ENCODE assay signal across 15 cellular contexts in genomic region chr10:11902646-11903045, GRCh38.
DNase-seq lines count a peak whose midpoint lies in the region; ATAC-seq and TF ChIP-seq lines count a peak whose summit lies in the region.
"Had no signal": no experiment of that assay in that cellular context is flagged by ENCODE, and none has a peak within 500 bp of the region (broad histone marks: within the 10 kb centered on the region; RNA-seq: fewer than 3 reads in every experiment).

No MANE protein-coding gene starts in this region.

- no peak overlapping the region for H3K27ac Mint-ChIP-seq in chondrocyte (ENCODE audit: unreplicated experiment)
- H3K27ac Mint-ChIP-seq in progenitor cell of endocrine pancreas, result peak overlapping the region; percentile 54
- H3K27ac Mint-ChIP-seq: CD4-positive, alpha-beta memory T cell; HFFc6 had no signal

- DNase-seq in RWPE2 (ENCODE audit: low spot score) (peak; percentile 54), chondrocyte (ENCODE audit: low spot score) (peak; percentile 65), progenitor cell of endocrine pancreas (ENCODE audit: low spot score, unreplicated experiment) (no peak), HuH-7.5 (ENCODE audit: low spot score) (no peak), midbrain (lab: John Stamatoyannopoulos, UW) (no peak)
- DNase-seq: BE2C; CD4-positive, alpha-beta memory T cell; DMS153; DMS79 treated with DMSO at 0.1 percent for 48 hours; EL; HCEC 1CT; HFFc6 had no signal

- H3K4me1 ChIP-seq in RWPE2 (ENCODE audit: insufficient read depth, poor library complexity, severe bottlenecking), result peaks cover 13% of the 10 kb centered on the region
- H3K4me1 ChIP-seq: BE2C had no signal

- ATAC-seq in RWPE2 (ENCODE audit: low read depth) (no peak), GM18498 (IDR thresholded peaks at IDR 0.05; ENCODE audit: unreplicated experiment) (no peak)

- no peaks in the 10 kb centered on the region for H3K27me3 ChIP-seq in RWPE2 (ENCODE audit: insufficient read depth, poor library complexity, severe bottlenecking)
- H3K27me3 ChIP-seq: BE2C had no signal

- H3K36me3 Mint-ChIP-seq in chondrocyte (ENCODE audit: low read depth) (no peaks in the 10 kb centered on the region), progenitor cell of endocrine pancreas (ENCODE audit: insufficient read depth) (no peaks in the 10 kb centered on the region)
- H3K36me3 Mint-ChIP-seq: CD4-positive, alpha-beta memory T cell had no signal

- no peak overlapping the region for H3K4me3 ChIP-seq in RWPE2 (ENCODE audit: severe bottlenecking)
- H3K4me3 ChIP-seq: A549 had no signal

- TF ChIP-seq CTCF in RWPE2 (IDR thresholded peaks at IDR 0.05; ENCODE audit: poor library complexity, severe bottlenecking) (no peak), chondrocyte (IDR thresholded peaks at IDR 0.05) (no peak), progenitor cell of endocrine pancreas (IDR thresholded peaks at IDR 0.05; ENCODE audit: unreplicated experiment) (no peak)

- no peaks in the 10 kb centered on the region for H3K9me3 ChIP-seq in RWPE2 (ENCODE audit: severe bottlenecking)
- H3K9me3 ChIP-seq: A549, BE2C had no signal

- no peaks in the 10 kb centered on the region for H3K36me3 ChIP-seq in RWPE2 (ENCODE audit: low read depth)
- H3K36me3 ChIP-seq: BE2C had no signal

- H3K4me3 Mint-ChIP-seq in chondrocyte (ENCODE audit: unreplicated experiment) (no peak overlapping the region), progenitor cell of endocrine pancreas (ENCODE audit: low read depth) (no peak overlapping the region)
- H3K4me3 Mint-ChIP-seq: CD4-positive, alpha-beta memory T cell; HFFc6 had no signal

- H3K27ac ChIP-seq in RWPE2 (ENCODE audit: poor library complexity, severe bottlenecking), result peak overlapping the region; percentile 18
- H3K27ac ChIP-seq: A549, C4-2B had no signal

- peaks cover 26% of the 10 kb centered on the region for H3K4me1 Mint-ChIP-seq in chondrocyte (ENCODE audit: low read depth)
- H3K4me1 Mint-ChIP-seq in progenitor cell of endocrine pancreas (ENCODE audit: low read depth), result peaks cover 6% of the 10 kb centered on the region

- H3K9me3 Mint-ChIP-seq in chondrocyte (ENCODE audit: low read depth), result no peaks in the 10 kb centered on the region
- no peaks in the 10 kb centered on the region for H3K9me3 Mint-ChIP-seq in progenitor cell of endocrine pancreas (ENCODE audit: low read depth)
- H3K9me3 Mint-ChIP-seq: HFFc6 had no signal

- H3K27me3 Mint-ChIP-seq in chondrocyte (ENCODE audit: low read depth) (no peaks in the 10 kb centered on the region), progenitor cell of endocrine pancreas (no peaks in the 10 kb centered on the region)

Comparison
In these comparisons a context has a peak if more than half of its experiments do, and no peak if none do; other contexts are left out.
1. DNase-seq: peak in RWPE2 (single experiment) and chondrocyte (single experiment); none in progenitor cell of endocrine pancreas (single experiment), HuH-7.5 (single experiment) and midbrain (single experiment).